Comparison of ENCODE assay signal across 8 cellular contexts in the genomic region with DNA sequence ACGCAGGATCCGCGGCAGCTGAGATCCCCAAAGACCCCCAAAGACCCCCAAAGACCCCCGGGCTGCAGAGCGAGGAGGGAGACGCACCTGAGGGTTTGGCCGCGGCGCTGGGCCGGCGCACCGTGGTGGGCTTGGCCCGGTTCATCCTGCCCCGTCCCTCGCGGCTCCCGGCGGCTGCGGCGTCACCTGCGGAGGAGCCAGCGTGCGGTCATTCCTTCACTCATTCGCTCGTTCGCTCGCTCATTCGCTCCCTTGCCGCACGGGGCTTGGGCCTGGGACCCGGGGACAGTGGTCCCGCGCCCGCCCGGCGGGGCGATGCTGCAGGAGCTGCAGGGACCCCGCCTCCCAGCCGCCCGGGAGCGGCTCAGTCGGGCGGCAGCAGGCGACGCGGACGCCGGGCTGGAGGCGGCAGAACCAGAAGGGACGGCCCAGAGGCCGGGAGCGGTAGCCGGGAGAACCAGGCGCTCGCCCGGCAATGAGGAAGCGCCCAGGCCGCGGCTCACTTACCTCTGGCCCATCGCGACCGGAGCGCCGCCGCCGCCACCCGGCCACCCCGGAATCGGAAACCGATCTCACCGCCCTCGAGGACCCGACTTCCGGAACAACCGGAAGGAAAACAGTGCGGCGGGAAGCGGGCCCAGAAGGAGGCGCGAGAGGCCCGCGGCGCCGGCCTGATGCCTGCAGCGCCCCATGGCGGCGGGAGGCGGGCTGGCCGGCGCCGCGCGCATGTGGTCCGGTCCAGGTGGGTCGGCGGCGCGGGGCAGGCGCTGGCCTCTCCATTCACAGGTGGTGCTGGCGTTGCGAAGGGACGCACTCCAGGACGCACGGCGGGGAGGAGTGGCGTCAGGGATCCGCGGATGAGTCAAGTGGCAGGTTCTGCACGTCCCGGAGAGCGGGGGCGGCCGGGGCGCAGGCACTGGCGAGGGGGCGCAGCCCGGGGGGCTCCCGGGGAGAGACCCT. TPM values are rescaled to one million over a fixed set of nuclear protein-coding genes. Genes with fewer than 3 reads are reported as not detected.
A peak's percentile ranks its signal among the peaks of the same experiment; 100 is the strongest.
DNase-seq lines count a peak whose midpoint lies in the region; ATAC-seq and TF ChIP-seq lines count a peak whose summit lies in the region.

A gene with protein sequence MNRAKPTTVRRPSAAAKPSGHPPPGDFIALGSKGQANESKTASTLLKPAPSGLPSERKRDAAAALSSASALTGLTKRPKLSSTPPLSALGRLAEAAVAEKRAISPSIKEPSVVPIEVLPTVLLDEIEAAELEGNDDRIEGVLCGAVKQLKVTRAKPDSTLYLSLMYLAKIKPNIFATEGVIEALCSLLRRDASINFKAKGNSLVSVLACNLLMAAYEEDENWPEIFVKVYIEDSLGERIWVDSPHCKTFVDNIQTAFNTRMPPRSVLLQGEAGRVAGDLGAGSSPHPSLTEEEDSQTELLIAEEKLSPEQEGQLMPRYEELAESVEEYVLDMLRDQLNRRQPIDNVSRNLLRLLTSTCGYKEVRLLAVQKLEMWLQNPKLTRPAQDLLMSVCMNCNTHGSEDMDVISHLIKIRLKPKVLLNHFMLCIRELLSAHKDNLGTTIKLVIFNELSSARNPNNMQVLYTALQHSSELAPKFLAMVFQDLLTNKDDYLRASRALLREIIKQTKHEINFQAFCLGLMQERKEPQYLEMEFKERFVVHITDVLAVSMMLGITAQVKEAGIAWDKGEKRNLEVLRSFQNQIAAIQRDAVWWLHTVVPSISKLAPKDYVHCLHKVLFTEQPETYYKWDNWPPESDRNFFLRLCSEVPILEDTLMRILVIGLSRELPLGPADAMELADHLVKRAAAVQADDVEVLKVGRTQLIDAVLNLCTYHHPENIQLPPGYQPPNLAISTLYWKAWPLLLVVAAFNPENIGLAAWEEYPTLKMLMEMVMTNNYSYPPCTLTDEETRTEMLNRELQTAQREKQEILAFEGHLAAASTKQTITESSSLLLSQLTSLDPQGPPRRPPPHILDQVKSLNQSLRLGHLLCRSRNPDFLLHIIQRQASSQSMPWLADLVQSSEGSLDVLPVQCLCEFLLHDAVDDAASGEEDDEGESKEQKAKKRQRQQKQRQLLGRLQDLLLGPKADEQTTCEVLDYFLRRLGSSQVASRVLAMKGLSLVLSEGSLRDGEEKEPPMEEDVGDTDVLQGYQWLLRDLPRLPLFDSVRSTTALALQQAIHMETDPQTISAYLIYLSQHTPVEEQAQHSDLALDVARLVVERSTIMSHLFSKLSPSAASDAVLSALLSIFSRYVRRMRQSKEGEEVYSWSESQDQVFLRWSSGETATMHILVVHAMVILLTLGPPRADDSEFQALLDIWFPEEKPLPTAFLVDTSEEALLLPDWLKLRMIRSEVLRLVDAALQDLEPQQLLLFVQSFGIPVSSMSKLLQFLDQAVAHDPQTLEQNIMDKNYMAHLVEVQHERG (N-terminal part only) (minus strand): TSS at position 574 of the 960 bp plus-strand sequence. CDS start 429 bp downstream, at position 145.

- peak within 1 kb of the TSS; percentile 94 for H3K4me3 ChIP-seq in fibroblast of the aortic adventitia (ENCODE audit: low read depth, low read length)

- ATAC-seq in GM21825 (IDR thresholded peaks at IDR 0.05; ENCODE audit: unreplicated experiment): peak; percentile 81

- peak within 1 kb of the TSS; percentile 76 for H3K27ac ChIP-seq in RWPE1

- H3K27ac Mint-ChIP-seq in activated T-helper 2 cell treated with anti-CD3 and anti-CD28 coated beads, Interferon-gamma antibody, Interleukin-2, Interleukin-4, amounts not matched to agents 10 μg/mL and 5 μg/mL and 100 μg/mL, durations not matched to agents 14 hours and 24 hours and 36 hours: peak within 1 kb of the TSS; percentile 80
- H3K27ac Mint-ChIP-seq in nephron: peak within 1 kb of the TSS in 2 of 3 experiments; percentile 57 to 64
- peak within 1 kb of the TSS; percentile 87 for H3K27ac Mint-ChIP-seq in stimulated activated naive CD8-positive, alpha-beta T cell treated with anti-CD3 and anti-CD28 coated beads, Interleukin-15, Interleukin-2, amounts not matched to agents 100 ng/mL and 50 ng/mL, for 24 hours

- no peaks in the 10 kb centered on the region for H3K27me3 Mint-ChIP-seq in activated T-helper 2 cell treated with anti-CD3 and anti-CD28 coated beads, Interferon-gamma antibody, Interleukin-2, Interleukin-4, amounts not matched to agents 10 μg/mL and 5 μg/mL and 100 μg/mL, durations not matched to agents 14 hours and 24 hours and 36 hours (ENCODE audit: low read depth)
- no peaks in the 10 kb centered on the region for H3K27me3 Mint-ChIP-seq in nephron (ENCODE audit: low read depth)
- H3K27me3 Mint-ChIP-seq in stimulated activated naive CD8-positive, alpha-beta T cell treated with anti-CD3 and anti-CD28 coated beads, Interleukin-15, Interleukin-2, amounts not matched to agents 100 ng/mL and 50 ng/mL, for 24 hours: no peaks in the 10 kb centered on the region

- H3K4me1 Mint-ChIP-seq in activated T-helper 2 cell treated with anti-CD3 and anti-CD28 coated beads, Interferon-gamma antibody, Interleukin-2, Interleukin-4, amounts not matched to agents 10 μg/mL and 5 μg/mL and 100 μg/mL, durations not matched to agents 14 hours and 24 hours and 36 hours (ENCODE audit: low read depth): peaks cover 37% of the 10 kb centered on the region
- peaks cover 14% of the 10 kb centered on the region for H3K4me1 Mint-ChIP-seq in nephron
- peaks cover 48% of the 10 kb centered on the region for H3K4me1 Mint-ChIP-seq in stimulated activated naive CD8-positive, alpha-beta T cell treated with anti-CD3 and anti-CD28 coated beads, Interleukin-15, Interleukin-2, amounts not matched to agents 100 ng/mL and 50 ng/mL, for 24 hours (ENCODE audit: low read depth)

- POLR2A ChIA-PET in RWPE1 (lab: Yijun Ruan, JAX; ENCODE audit: low non-redundant PET): interaction anchor here (0.6 to 0.7 kb wide), 2 partner anchors 30 to 1506 kb away, joined by 3 to 4 read pairs; no protein-coding TSS in a partner anchor

- TF ChIP-seq CTCF in RWPE1 (conservative IDR thresholded peaks at IDR 0.05; ENCODE audit: low read depth) (peak; percentile 98), fibroblast of the aortic adventitia (IDR thresholded peaks at IDR 0.05; ENCODE audit: insufficient read depth, low read length) (peak; percentile 65), nephron (IDR thresholded peaks at IDR 0.05; ENCODE audit: unreplicated experiment in 3 of 3) (peak; percentile 92 to 98 (median 95))

- CTCF ChIA-PET in RWPE1 (lab: Yijun Ruan, JAX): interaction anchor here (0.6 to 1.9 kb wide), 7 partner anchors 23 to 52 kb away, joined by 3 to 9 read pairs (median 4); a partner anchor contains a TSS

- DNase-seq in Daoy (ENCODE audit: low read depth): peak; percentile 96
- peak; percentile 90 for DNase-seq in LHCN-M2 (ENCODE audit: low read depth)
- DNase-seq in RWPE1 (ENCODE audit: low spot score): peak; percentile 95
- DNase-seq in activated T-helper 2 cell treated with anti-CD3 and anti-CD28 coated beads, Interferon-gamma antibody, Interleukin-2, Interleukin-4, amounts not matched to agents 10 μg/mL and 5 μg/mL and 100 μg/mL, durations not matched to agents 14 hours and 24 hours and 36 hours (ENCODE audit: low spot score): peak; percentile 88
- DNase-seq in fibroblast of the aortic adventitia (ENCODE audit: low read depth): peak; percentile 84

- intact Hi-C loops in activated T-helper 2 cell treated with anti-CD3 and anti-CD28 coated beads, Interferon-gamma antibody, Interleukin-2, Interleukin-4, amounts not matched to agents 10 μg/mL and 5 μg/mL and 100 μg/mL, durations not matched to agents 14 hours and 24 hours and 36 hours (cut with micrococcal nuclease): loop anchor here (1.0 kb wide), 3 partner anchors 29 to 65 kb away; a partner anchor contains a TSS

- no peaks in the 10 kb centered on the region for H3K9me3 Mint-ChIP-seq in activated T-helper 2 cell treated with anti-CD3 and anti-CD28 coated beads, Interferon-gamma antibody, Interleukin-2, Interleukin-4, amounts not matched to agents 10 μg/mL and 5 μg/mL and 100 μg/mL, durations not matched to agents 14 hours and 24 hours and 36 hours
- H3K9me3 Mint-ChIP-seq in nephron: no peaks in the 10 kb centered on the region
- no peaks in the 10 kb centered on the region for H3K9me3 Mint-ChIP-seq in stimulated activated naive CD8-positive, alpha-beta T cell treated with anti-CD3 and anti-CD28 coated beads, Interleukin-15, Interleukin-2, amounts not matched to agents 100 ng/mL and 50 ng/mL, for 24 hours

- peaks cover 33% of the 10 kb centered on the region for H3K36me3 Mint-ChIP-seq in activated T-helper 2 cell treated with anti-CD3 and anti-CD28 coated beads, Interferon-gamma antibody, Interleukin-2, Interleukin-4, amounts not matched to agents 10 μg/mL and 5 μg/mL and 100 μg/mL, durations not matched to agents 14 hours and 24 hours and 36 hours (ENCODE audit: low read depth)
- peaks cover 18% of the 10 kb centered on the region for H3K36me3 Mint-ChIP-seq in nephron (ENCODE audit: low read depth)
- H3K36me3 Mint-ChIP-seq in stimulated activated naive CD8-positive, alpha-beta T cell treated with anti-CD3 and anti-CD28 coated beads, Interleukin-15, Interleukin-2, amounts not matched to agents 100 ng/mL and 50 ng/mL, for 24 hours (ENCODE audit: low read depth): peaks cover 17% of the 10 kb centered on the region

- H3K4me3 Mint-ChIP-seq in activated T-helper 2 cell treated with anti-CD3 and anti-CD28 coated beads, Interferon-gamma antibody, Interleukin-2, Interleukin-4, amounts not matched to agents 10 μg/mL and 5 μg/mL and 100 μg/mL, durations not matched to agents 14 hours and 24 hours and 36 hours (ENCODE audit: low read depth): peak within 1 kb of the TSS; percentile 89
- peak within 1 kb of the TSS; percentile 90 to 93 (median 91) for H3K4me3 Mint-ChIP-seq in nephron
- peak within 1 kb of the TSS; percentile 89 for H3K4me3 Mint-ChIP-seq in stimulated activated naive CD8-positive, alpha-beta T cell treated with anti-CD3 and anti-CD28 coated beads, Interleukin-15, Interleukin-2, amounts not matched to agents 100 ng/mL and 50 ng/mL, for 24 hours

RNA-seq across cellular contexts. Expression of the gene that starts here (rescaled TPM):
- 42.9 and 61.6 TPM in 2 replicates for total RNA-seq in Daoy (2014; rRNA removed; shearing (Covaris generic))
- total RNA-seq in LHCN-M2 (2014; rRNA removed) (68.9 and 69.6 TPM in 2 replicates), fibroblast of the aortic adventitia (ENCODE audit: low replicate concordance) (44.2 and 53.1 TPM in 2 replicates)
- 64.5 TPM for polyA plus RNA-seq in LHCN-M2 (2012)
- total RNA-seq in activated T-helper 2 cell treated with anti-CD3 and anti-CD28 coated beads, Interferon-gamma antibody, Interleukin-2, Interleukin-4, amounts not matched to agents 10 μg/mL and 5 μg/mL and 100 μg/mL, durations not matched to agents 14 hours and 24 hours and 36 hours: 86.7 and 91.0 TPM in 2 replicates

Comparison
In these comparisons a context has a peak if more than half of its experiments do, and no peak if none do; other contexts are left out.
1. Peak in every context shown above with its lines: DNase-seq, ATAC-seq, H3K4me3 ChIP-seq and H3K27ac ChIP-seq.